In the genomic region with DNA sequence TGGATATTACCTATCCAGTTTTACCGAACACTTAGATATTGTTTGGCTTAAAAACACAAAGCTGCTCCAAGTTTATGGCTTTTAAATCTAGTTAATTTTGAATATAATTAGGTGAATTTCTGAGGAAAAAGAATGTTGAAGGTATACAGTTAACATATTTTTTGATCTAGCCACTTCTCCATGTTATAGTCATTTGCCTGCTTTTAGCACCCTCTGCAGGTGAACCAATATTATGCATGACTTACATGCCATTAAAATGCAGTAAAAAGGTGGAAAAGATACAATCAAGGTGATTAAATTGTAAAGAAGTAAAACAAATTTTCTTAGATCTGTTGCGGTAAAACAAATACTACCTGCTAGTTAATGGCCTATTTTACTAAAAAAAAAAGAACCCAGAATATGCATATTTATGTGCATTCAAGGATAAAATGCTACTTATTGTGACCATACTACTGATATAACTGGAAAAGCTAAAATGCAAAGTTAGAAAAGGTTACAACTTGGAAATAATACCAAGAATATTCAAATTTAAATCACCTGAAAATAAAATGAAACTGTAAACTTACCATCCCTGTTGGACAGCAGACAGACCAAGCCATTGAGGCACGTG, we compare ENCODE assay signal across 1 cellular context.
TF ChIP-seq lines count a peak whose summit lies in the region.

No MANE protein-coding gene starts in this region.

TF ChIP-seq in GM23338, 12 proteins besides CTCF, POLR2A, EP300 and RAD21:
- TF ChIP-seq ZNF462 (CRISPR knock-in tag; IDR thresholded peaks at IDR 0.05) (no peak), POLR2AphosphoS5 (IDR thresholded peaks at IDR 0.05; ENCODE audit: low read depth) (no peak), JUNB (IDR thresholded peaks at IDR 0.05; ENCODE audit: unreplicated experiment) (no peak), ZNF114 (CRISPR knock-in tag; IDR thresholded peaks at IDR 0.05) (no peak), EZH2phosphoT487 (IDR thresholded peaks at IDR 0.05; ENCODE audit: unreplicated experiment) (no peak), NANOG (IDR thresholded peaks at IDR 0.05; ENCODE audit: borderline replicate concordance) (no peak), ZNF331 (CRISPR knock-in tag; IDR thresholded peaks at IDR 0.05; ENCODE audit: low read depth) (no peak)
- TF ChIP-seq, protein P1, sequence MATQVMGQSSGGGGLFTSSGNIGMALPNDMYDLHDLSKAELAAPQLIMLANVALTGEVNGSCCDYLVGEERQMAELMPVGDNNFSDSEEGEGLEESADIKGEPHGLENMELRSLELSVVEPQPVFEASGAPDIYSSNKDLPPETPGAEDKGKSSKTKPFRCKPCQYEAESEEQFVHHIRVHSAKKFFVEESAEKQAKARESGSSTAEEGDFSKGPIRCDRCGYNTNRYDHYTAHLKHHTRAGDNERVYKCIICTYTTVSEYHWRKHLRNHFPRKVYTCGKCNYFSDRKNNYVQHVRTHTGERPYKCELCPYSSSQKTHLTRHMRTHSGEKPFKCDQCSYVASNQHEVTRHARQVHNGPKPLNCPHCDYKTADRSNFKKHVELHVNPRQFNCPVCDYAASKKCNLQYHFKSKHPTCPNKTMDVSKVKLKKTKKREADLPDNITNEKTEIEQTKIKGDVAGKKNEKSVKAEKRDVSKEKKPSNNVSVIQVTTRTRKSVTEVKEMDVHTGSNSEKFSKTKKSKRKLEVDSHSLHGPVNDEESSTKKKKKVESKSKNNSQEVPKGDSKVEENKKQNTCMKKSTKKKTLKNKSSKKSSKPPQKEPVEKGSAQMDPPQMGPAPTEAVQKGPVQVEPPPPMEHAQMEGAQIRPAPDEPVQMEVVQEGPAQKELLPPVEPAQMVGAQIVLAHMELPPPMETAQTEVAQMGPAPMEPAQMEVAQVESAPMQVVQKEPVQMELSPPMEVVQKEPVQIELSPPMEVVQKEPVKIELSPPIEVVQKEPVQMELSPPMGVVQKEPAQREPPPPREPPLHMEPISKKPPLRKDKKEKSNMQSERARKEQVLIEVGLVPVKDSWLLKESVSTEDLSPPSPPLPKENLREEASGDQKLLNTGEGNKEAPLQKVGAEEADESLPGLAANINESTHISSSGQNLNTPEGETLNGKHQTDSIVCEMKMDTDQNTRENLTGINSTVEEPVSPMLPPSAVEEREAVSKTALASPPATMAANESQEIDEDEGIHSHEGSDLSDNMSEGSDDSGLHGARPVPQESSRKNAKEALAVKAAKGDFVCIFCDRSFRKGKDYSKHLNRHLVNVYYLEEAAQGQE (IDR thresholded peaks at IDR 0.05; ENCODE audit: unreplicated experiment): no peak
